Comparison of ENCODE assay signal across 7 cellular contexts in the genomic region with DNA sequence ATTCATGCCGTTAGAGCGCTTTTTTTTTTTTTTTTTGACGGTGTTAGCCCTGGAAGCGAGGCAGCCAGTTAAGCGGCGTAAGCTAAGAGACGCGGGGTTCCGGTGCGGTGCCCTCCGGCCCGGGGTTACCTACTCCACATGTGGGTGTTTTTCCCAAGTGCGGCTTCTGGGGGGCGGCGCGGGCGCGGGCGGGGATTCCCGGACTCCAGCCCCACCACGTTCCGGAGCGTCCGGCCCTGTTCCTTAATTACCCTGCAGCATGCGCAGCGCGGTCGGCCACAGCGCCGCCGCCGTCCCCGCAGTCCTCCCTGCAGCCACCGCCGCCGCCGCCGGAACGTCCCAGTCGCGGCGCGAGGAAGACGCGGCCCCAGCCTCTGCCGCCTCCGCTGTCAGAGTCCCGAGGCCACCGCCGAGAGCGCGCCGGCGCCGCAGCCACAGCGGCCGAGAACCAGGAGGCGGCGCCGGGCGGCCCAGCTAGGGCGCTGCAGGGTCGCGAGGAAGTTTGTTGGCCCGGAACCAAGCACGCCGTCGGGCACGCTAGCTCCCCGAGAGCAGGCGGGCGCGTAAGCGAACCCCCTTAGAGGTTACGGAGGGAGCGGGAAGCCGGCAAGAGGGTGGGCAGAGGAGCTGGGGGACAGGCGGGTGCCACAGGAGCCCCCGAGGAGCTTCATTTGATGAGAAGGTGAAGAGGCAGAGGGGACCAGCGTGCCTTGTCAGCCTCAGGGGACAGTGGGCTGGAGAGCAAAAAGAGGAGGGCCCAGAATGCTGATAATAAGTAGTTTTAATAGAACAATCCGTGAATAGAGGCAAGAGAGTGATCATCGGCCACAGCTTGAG.
DNase-seq lines count a peak whose midpoint lies in the region; ATAC-seq and TF ChIP-seq lines count a peak whose summit lies in the region.

No MANE protein-coding gene starts in this region.

- peaks cover 16% of the 10 kb centered on the region for H3K4me1 Mint-ChIP-seq in dendritic cell treated with granulocyte-macrophage colony-stimulating factor and Interleukin-4, amounts not matched to agents 40 ng/mL and 50 ng/mL, for 4 days (ENCODE audit: low read depth)

- in situ Hi-C loops in GM13977 (cut with MboI; ENCODE audit: low pct_unique_long_range_greater_than_20kb, low sequenced_read_pairs, unreplicated experiment), result no loop called here

- peak; percentile 63 for ATAC-seq in HG02571 (IDR thresholded peaks at IDR 0.05; ENCODE audit: unreplicated experiment)

- TF ChIP-seq CTCF in GM13977 (IDR thresholded peaks at IDR 0.05; ENCODE audit: extremely low read depth, insufficient read depth, missing control alignments), result peak; percentile 38

- intact Hi-C loops in dendritic cell treated with granulocyte-macrophage colony-stimulating factor and Interleukin-4, amounts not matched to agents 40 ng/mL and 50 ng/mL, for 4 days (cut with micrococcal nuclease), result no loop called here

- H3K4me3 Mint-ChIP-seq in dendritic cell treated with granulocyte-macrophage colony-stimulating factor and Interleukin-4, amounts not matched to agents 40 ng/mL and 50 ng/mL, for 4 days, result peak overlapping the region; percentile 63

- no peaks in the 10 kb centered on the region for H3K36me3 Mint-ChIP-seq in dendritic cell treated with granulocyte-macrophage colony-stimulating factor and Interleukin-4, amounts not matched to agents 40 ng/mL and 50 ng/mL, for 4 days (ENCODE audit: low read depth)

- no peak overlapping the region for H3K27ac Mint-ChIP-seq in dendritic cell treated with granulocyte-macrophage colony-stimulating factor and Interleukin-4, amounts not matched to agents 40 ng/mL and 50 ng/mL, for 4 days

- peaks cover 63% of the 10 kb centered on the region for H3K27me3 Mint-ChIP-seq in dendritic cell treated with granulocyte-macrophage colony-stimulating factor and Interleukin-4, amounts not matched to agents 40 ng/mL and 50 ng/mL, for 4 days

- DNase-seq in GM13977 (ENCODE audit: low spot score) (peak; percentile 68), NCI-H1048 (lab: John Stamatoyannopoulos, UW) (peak; percentile 3), medulla oblongata (ENCODE audit: extremely low spot score) (peak; percentile 36)
- peak; percentile 43 for DNase-seq in activated CD4-positive, alpha-beta T cell treated with anti-CD3 and anti-CD28 coated beads for 1 hour
- DNase-seq in stimulated activated CD8-positive, alpha-beta memory T cell treated with anti-CD3 and anti-CD28 coated beads, Interleukin-12 subunit alpha, Interleukin-12 subunit beta, amount 100 ng/mL, for 4 hours (ENCODE audit: low read depth), result peak; percentile 46

- no peaks in the 10 kb centered on the region for H3K9me3 Mint-ChIP-seq in dendritic cell treated with granulocyte-macrophage colony-stimulating factor and Interleukin-4, amounts not matched to agents 40 ng/mL and 50 ng/mL, for 4 days

Comparison
In these comparisons a context has a peak if more than half of its experiments do, and no peak if none do; other contexts are left out.
1. Peak in every context shown above with its lines: DNase-seq and ATAC-seq.
2. DNase-seq: peak in every context shown above with its lines; median percentile 68 in GM13977; 46 in stimulated activated CD8-positive, alpha-beta memory T cell treated with anti-CD3 and anti-CD28 coated beads, Interleukin-12 subunit alpha, Interleukin-12 subunit beta, amount 100 ng/mL, for 4 hours; 43 in activated CD4-positive, alpha-beta T cell treated with anti-CD3 and anti-CD28 coated beads for 1 hour; 36 in medulla oblongata; 3 in NCI-H1048.